Comparison of ENCODE assay signal across 1 cellular context in genomic region chr7:41630741-41631140, GRCh38.
TF ChIP-seq lines count a peak whose summit lies in the region.

No MANE protein-coding gene starts in this region.

TF ChIP-seq in H1, 55 proteins besides CTCF, POLR2A, EP300 and RAD21 (continued from another document):
- peak; percentile 23 for TF ChIP-seq CHD7 (IDR thresholded peaks at IDR 0.05; ENCODE audit: insufficient replicate concordance, low read length)
